Comparison of ENCODE assay signal across 8 cellular contexts in genomic region chr19:4724252-4724514, GRCh38. TPM values are rescaled to one million over a fixed set of nuclear protein-coding genes. Genes with fewer than 3 reads are reported as not detected.
DNase-seq lines count a peak whose midpoint lies in the region; ATAC-seq, FAIRE-seq and TF ChIP-seq lines count a peak whose summit lies in the region.

No MANE protein-coding gene starts in this region.

- H3K79me2 ChIP-seq in astrocyte (ENCODE audit: insufficient read depth, low read length): peaks cover 45% of the 10 kb centered on the region

- H3K9me3 Mint-ChIP-seq in astrocyte (ENCODE audit: unreplicated experiment): no peaks in the 10 kb centered on the region

- ATAC-seq in left lobe of liver: no peak

- 2 to 3% methylated on average over 12 of the region's 12 CpGs for WGBS in testis, 2 donors

- FAIRE-seq in astrocyte (lab: Jason Lieb, UNC): no peak

- TF ChIP-seq CTCF in astrocyte (IDR thresholded peaks at IDR 0.05; ENCODE audit: insufficient read depth, low read depth, low read length): no peak
- TF ChIP-seq CTCF in kidney epithelial cell (IDR thresholded peaks at IDR 0.05; ENCODE audit: insufficient read depth, low read length, poor library complexity, severe bottlenecking): no peak
- TF ChIP-seq CTCF in testis (IDR thresholded peaks at IDR 0.05): no peak

- no peak for TF ChIP-seq POLR2A in testis (IDR thresholded peaks at IDR 0.05)

- H3K4me1 ChIP-seq in astrocyte (ENCODE audit: insufficient read depth, low read length) (peaks cover 20% of the 10 kb centered on the region), testis (peaks cover 18% of the 10 kb centered on the region)

- H3K4me3 ChIP-seq in astrocyte (ENCODE audit: insufficient read depth, low read depth, low read length) (peak overlapping the region; percentile 83), kidney epithelial cell (ENCODE audit: low read depth, low read length) (peak overlapping the region; percentile 99), testis (peak overlapping the region; percentile 80 to 99)

- H3K9ac ChIP-seq in astrocyte (ENCODE audit: low read length): peak overlapping the region; percentile 93

- H3K36me3 ChIP-seq in astrocyte (ENCODE audit: insufficient read depth, low read length) (no peaks in the 10 kb centered on the region), kidney epithelial cell (ENCODE audit: control insufficient read depth, insufficient read depth, low read length) (peaks cover 2% of the 10 kb centered on the region), testis (ENCODE audit: low read depth, missing control alignments) (no peaks in the 10 kb centered on the region)

- H3K4me1 Mint-ChIP-seq in astrocyte (ENCODE audit: low read depth, unreplicated experiment): no peaks in the 10 kb centered on the region

- H3K27me3 ChIP-seq in astrocyte (ENCODE audit: insufficient read depth, low read length) (no peaks in the 10 kb centered on the region), kidney epithelial cell (ENCODE audit: control insufficient read depth, insufficient read depth, low read length) (no peaks in the 10 kb centered on the region), testis (no peaks in the 10 kb centered on the region)

- peaks cover 3% of the 10 kb centered on the region for H3K27me3 Mint-ChIP-seq in astrocyte (ENCODE audit: low read depth, unreplicated experiment)

- no peak overlapping the region for H2AFZ ChIP-seq in astrocyte (ENCODE audit: low read depth, low read length)

- intact Hi-C loops in testis (cut with DNase I; ENCODE audit: low total_unique reads): no loop called here

- peak; percentile 62 for DNase-seq in NK-92 treated with Interleukin-12 subunit alpha and Interleukin-12 subunit beta, amount 100 ng/mL, for 24 hours (lab: John Stamatoyannopoulos, UW)
- DNase-seq in NK-92 (lab: John Stamatoyannopoulos, UW; ENCODE audit: unreplicated experiment) (no peak), astrocyte (ENCODE audit: low read depth) (no peak), kidney epithelial cell (ENCODE audit: low read depth) (no peak), testis (peak; percentile 44), GDM1 (lab: John Stamatoyannopoulos, UW) (no peak), left lobe of liver (ENCODE audit: low spot score) (no peak)
- no peak for DNase-seq in central memory CD4-positive, alpha-beta T cell

- H4K20me1 ChIP-seq in astrocyte (ENCODE audit: insufficient read depth, low read length): no peaks in the 10 kb centered on the region

- H3K9me3 ChIP-seq in astrocyte (ENCODE audit: insufficient read depth, low read depth, low read length) (no peaks in the 10 kb centered on the region), testis (no peaks in the 10 kb centered on the region)

- H3K27ac Mint-ChIP-seq in astrocyte (ENCODE audit: unreplicated experiment): peak overlapping the region; percentile 94

- peak overlapping the region; percentile 77 for H3K27ac ChIP-seq in astrocyte (ENCODE audit: low read depth, low read length)
- H3K27ac ChIP-seq in testis: peak overlapping the region; percentile 77 to 88

- peaks cover 2% of the 10 kb centered on the region for H3K36me3 Mint-ChIP-seq in astrocyte (ENCODE audit: low read depth, unreplicated experiment)

- H3K4me2 ChIP-seq in astrocyte (ENCODE audit: low read length): peak overlapping the region; percentile 98

- peak overlapping the region; percentile 85 for H3K4me3 Mint-ChIP-seq in astrocyte (ENCODE audit: unreplicated experiment)

RNA-seq across cellular contexts. Expression of gene DPP9, which starts 0.5 kb away (rescaled TPM):
- total RNA-seq in astrocyte (44.8 and 50.0 TPM in 2 replicates), kidney epithelial cell (67.8 and 128 TPM in 2 replicates), testis (10 to 100 TPM; 65.1 to 74.2 TPM), left lobe of liver (61.3 TPM)
- polyA plus RNA-seq in testis (ENCODE audit: insufficient read depth, low read depth, low replicate concordance): 24.6 TPM

RNA-seq across cellular contexts. Expression of gene MYDGF, which starts 54.0 kb away (rescaled TPM):
- total RNA-seq in astrocyte: 131 and 153 TPM in 2 replicates
- total RNA-seq in kidney epithelial cell: 148 and 173 TPM in 2 replicates
- 10 to 100 TPM; 51.6 to 61.4 TPM for total RNA-seq in testis
- polyA plus RNA-seq in testis (ENCODE audit: insufficient read depth, low read depth, low replicate concordance): 87.0 TPM
- total RNA-seq in left lobe of liver: 85.4 TPM

Comparison
In these comparisons a context has a peak if more than half of its experiments do, and no peak if none do; other contexts are left out.
1. DNase-seq: peak in NK-92 treated with Interleukin-12 subunit alpha and Interleukin-12 subunit beta, amount 100 ng/mL, for 24 hours (single experiment) and testis (single experiment); none in NK-92 (single experiment), astrocyte (single experiment), kidney epithelial cell (single experiment), GDM1 (single experiment), central memory CD4-positive, alpha-beta T cell (single experiment) and left lobe of liver (single experiment).
2. Peak in every context shown above with its lines, with median percentiles within 50 percentile points of each other: H3K4me3 ChIP-seq.